26 cellular contexts compared by ENCODE assay signal in genomic region chr7:143460585-143460984, GRCh38. TPM values are rescaled to one million over a fixed set of nuclear protein-coding genes. Genes with fewer than 3 reads are reported as not detected.
"Had no signal": no experiment of that assay in that cellular context is flagged by ENCODE, and none has a peak within 500 bp of the region (broad histone marks: within the 10 kb centered on the region; RNA-seq: fewer than 3 reads in every experiment).

No MANE protein-coding gene starts in this region.

- H3K27ac Mint-ChIP-seq: naive B cell, nephron had no signal

- H3K4me1 Mint-ChIP-seq: naive B cell, nephron had no signal

- DNase-seq: cortex of kidney; dorsolateral prefrontal cortex; effector CD8-positive, alpha-beta T cell; gastrocnemius medialis; heart right ventricle; hypothalamus; kidney glomerular epithelial cell; mesendoderm; naive B cell; posterior cingulate gyrus; sigmoid colon; stimulated activated CD4-positive, alpha-beta T cell treated with anti-CD3 and anti-CD28 coated beads, Interleukin-12 subunit alpha, Interleukin-12 subunit beta, amount 100 ng/mL, for 4 hours; stimulated activated naive CD4-positive, alpha-beta T cell treated with Interleukin-2 at 50 U/mL for 16 hours; testis; upper lobe of right lung had no signal

- H3K36me3 Mint-ChIP-seq: naive B cell had no signal

- ATAC-seq: gastrocnemius medialis, heart right ventricle, upper lobe of right lung had no signal

- H3K4me3 Mint-ChIP-seq: naive B cell, nephron had no signal

- H3K4me3 ChIP-seq: dorsolateral prefrontal cortex, gastrocnemius medialis, heart right ventricle, right atrium auricular region, sigmoid colon, skin epidermis, testis, tibial nerve, upper lobe of right lung, vagina had no signal

RNA-seq across cellular contexts. Expression of gene TAS2R41, which starts 17.1 kb away (rescaled TPM):
- total RNA-seq: fibroblast of lung, fibroblast of villous mesenchyme, gastrocnemius medialis, lung microvascular endothelial cell, omental fat pad, pulmonary artery endothelial cell, right atrium auricular region, subcutaneous adipose tissue, tibial nerve, upper lobe of right lung, vagina had no signal

RNA-seq across cellular contexts. Expression of gene TAS2R60, which starts 17.3 kb away (rescaled TPM):
- total RNA-seq: fibroblast of lung, fibroblast of villous mesenchyme, gastrocnemius medialis, heart right ventricle, lung microvascular endothelial cell, omental fat pad, pulmonary artery endothelial cell, right atrium auricular region, sigmoid colon, testis, tibial nerve, upper lobe of right lung, vagina had no signal

RNA-seq across cellular contexts. Expression of gene EPHA1, which starts 51.9 kb away (rescaled TPM):
- total RNA-seq: fibroblast of villous mesenchyme, gastrocnemius medialis had no signal
